In the genomic region with DNA sequence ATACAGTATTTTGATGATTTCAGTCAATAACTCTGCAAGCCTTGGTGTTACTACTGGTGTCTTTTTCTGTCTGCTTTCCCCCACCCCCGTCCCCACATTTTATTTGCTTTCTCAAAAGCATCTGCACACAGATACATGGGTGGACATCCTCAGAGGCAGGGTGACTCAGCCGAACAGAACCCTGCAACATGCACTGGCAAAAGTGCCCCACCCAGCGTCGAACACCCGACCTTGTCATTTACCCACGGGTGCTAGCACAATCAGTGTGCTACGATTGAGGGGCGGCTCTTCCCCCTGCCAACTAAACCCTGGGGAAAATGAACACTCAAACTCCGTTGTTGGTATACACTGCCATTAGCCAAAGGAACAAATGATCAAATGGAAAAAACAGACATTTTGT, we compare ENCODE assay signal across 26 cellular contexts.
A peak's percentile ranks its signal among the peaks of the same experiment; 100 is the strongest.
DNase-seq lines count a peak whose midpoint lies in the region; ATAC-seq and TF ChIP-seq lines count a peak whose summit lies in the region.
"Had no signal": no experiment of that assay in that cellular context is flagged by ENCODE, and none has a peak within 500 bp of the region (broad histone marks: within the 10 kb centered on the region; RNA-seq: fewer than 3 reads in every experiment).

No MANE protein-coding gene starts in this region.

- H3K4me3 ChIP-seq in left ventricle myocardium inferior (no peak overlapping the region), right atrium auricular region (no peak overlapping the region), H7 (ENCODE audit: insufficient read depth, low read depth, low read length) (no peak overlapping the region)
- H3K4me3 ChIP-seq: gastroesophageal sphincter, GM12878, pancreas, SK-N-MC, spleen had no signal

- POLR2A ChIA-PET in RWPE1 (lab: Yijun Ruan, JAX; ENCODE audit: low non-redundant PET): no interaction called here

- H3K4me1 ChIP-seq in left ventricle myocardium inferior: peaks cover 80% of the 10 kb centered on the region
- H3K4me1 ChIP-seq in right atrium auricular region: peaks cover 0 to 23% of the 10 kb centered on the region in 2 donors
- H3K4me1 ChIP-seq: pancreas had no signal

- peak; percentile 29 for ATAC-seq in left colon
- ATAC-seq: activated T-cell treated with anti-CD3 and anti-CD28 coated beads, Interleukin-2, amount 50 U/mL, for 4 hours; gastroesophageal sphincter; GM12878; pancreas; stimulated activated naive CD8-positive, alpha-beta T cell treated with anti-CD3 and anti-CD28 coated beads, Interleukin-15, Interleukin-2, amounts not matched to agents 100 U/mL and 50 U/mL, for 24 hours; WTC11 had no signal

- H3K9me3 ChIP-seq in left ventricle myocardium inferior (replicated peaks) (peaks cover 11% of the 10 kb centered on the region), right atrium auricular region (no peaks in the 10 kb centered on the region)
- H3K9me3 ChIP-seq: gastroesophageal sphincter, pancreas had no signal

- no peaks in the 10 kb centered on the region for H3K27me3 ChIP-seq in left ventricle myocardium inferior (ENCODE audit: low read depth)
- no peaks in the 10 kb centered on the region for H3K27me3 ChIP-seq in right atrium auricular region
- H3K27me3 ChIP-seq in H7 (ENCODE audit: control insufficient read depth, insufficient read depth, low read length): no peaks in the 10 kb centered on the region
- H3K27me3 ChIP-seq: gastroesophageal sphincter, pancreas, spleen had no signal

- no peak for TF ChIP-seq CTCF in left ventricle myocardium inferior (IDR thresholded peaks at IDR 0.05; ENCODE audit: borderline replicate concordance)
- TF ChIP-seq CTCF in right atrium auricular region (IDR thresholded peaks at IDR 0.05): no peak
- TF ChIP-seq CTCF in RWPE1 (conservative IDR thresholded peaks at IDR 0.05; ENCODE audit: low read depth): no peak

- intact Hi-C loops in left ventricle myocardium inferior (cut with micrococcal nuclease) (no loop called here), left colon (cut with DNase I, micrococcal nuclease) (no loop called here)

- CTCF ChIA-PET in RWPE1 (lab: Yijun Ruan, JAX): no interaction called here

- H3K27ac ChIP-seq in left ventricle myocardium inferior (replicated peaks): peak overlapping the region; percentile 85
- H3K27ac ChIP-seq in right atrium auricular region: no peak overlapping the region
- H3K27ac ChIP-seq in RWPE1: peak overlapping the region; percentile 40
- H3K27ac ChIP-seq: pancreas, SK-N-MC had no signal

- H3K36me3 ChIP-seq in left ventricle myocardium inferior (peaks cover 33% of the 10 kb centered on the region), right atrium auricular region (peaks cover 12% of the 10 kb centered on the region), H7 (replicated peaks; ENCODE audit: control insufficient read depth, insufficient read depth, low read length) (no peaks in the 10 kb centered on the region)
- H3K36me3 ChIP-seq: pancreas had no signal

- no peak for DNase-seq in left ventricle myocardium inferior
- no peak for DNase-seq in right atrium auricular region (ENCODE audit: low spot score)
- DNase-seq in RWPE1 (ENCODE audit: low spot score): no peak
- no peak for DNase-seq in left colon
- DNase-seq in H7: no peak
- no peak for DNase-seq in erythroblast (lab: John Stamatoyannopoulos, UW)
- DNase-seq in CD1c-positive myeloid dendritic cell (ENCODE audit: extremely low spot score): no peak
- DNase-seq: activated CD4-positive, alpha-beta T cell treated with anti-CD3 and anti-CD28 coated beads, Interleukin-2, amount 10 ng/mL, durations not matched to agents 24 days and 14 days; activated gamma-delta T cell treated with Interleukin-2 at 50 U/mL for 16 hours; activated T-cell treated with anti-CD3 and anti-CD28 coated beads, Interleukin-2, amount 50 U/mL, for 4 hours; central memory CD4-positive, alpha-beta T cell; HCEC 1CT; Kasumi-1; mesendoderm; NCI-H1048; NCI-H2107; NCI-H774; pancreas; spleen; stimulated activated CD4-positive, alpha-beta T cell treated with anti-CD3 and anti-CD28 coated beads, Interleukin-2, amount 100 ng/mL, for 24 hours; stimulated activated naive CD8-positive, alpha-beta T cell treated with anti-CD3 and anti-CD28 coated beads, Interleukin-15, Interleukin-2, amounts not matched to agents 100 U/mL and 50 U/mL, for 24 hours; T-helper 1 cell had no signal

- TF ChIP-seq POLR2A in erythroblast (IDR thresholded peaks at IDR 0.05; ENCODE audit: low read length): no peak

Comparison
In these comparisons a context has a peak if more than half of its experiments do, and no peak if none do; other contexts are left out.
1. H3K27ac ChIP-seq: peak in left ventricle myocardium inferior (single experiment) and RWPE1 (single experiment); none in right atrium auricular region (0 of 2).